1 cellular context compared by ENCODE assay signal in the genomic region with DNA sequence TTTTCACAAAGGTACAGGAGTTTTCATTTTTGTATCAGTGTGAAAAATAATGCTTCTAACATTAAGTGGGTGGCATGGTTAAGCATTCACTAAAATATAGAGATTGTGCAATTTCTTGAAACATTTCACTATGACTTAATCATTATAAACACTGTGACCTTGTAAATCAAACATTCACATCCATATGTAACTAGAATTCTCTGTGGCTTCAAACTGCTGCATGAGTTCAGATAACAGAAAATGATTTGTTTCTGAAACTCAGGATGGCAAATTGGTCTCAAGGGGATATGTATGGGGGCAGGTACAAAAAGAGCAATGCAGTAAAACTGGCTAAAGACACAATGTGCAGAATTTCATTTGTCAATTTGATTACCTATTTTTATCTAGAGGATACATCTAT.
A peak's percentile ranks its signal among the peaks of the same experiment; 100 is the strongest.
TF ChIP-seq lines count a peak whose summit lies in the region.

No MANE protein-coding gene starts in this region.

TF ChIP-seq in HEK293, 187 proteins besides CTCF, POLR2A, EP300 and RAD21 (continued from another document):
- TF ChIP-seq, protein P1, sequence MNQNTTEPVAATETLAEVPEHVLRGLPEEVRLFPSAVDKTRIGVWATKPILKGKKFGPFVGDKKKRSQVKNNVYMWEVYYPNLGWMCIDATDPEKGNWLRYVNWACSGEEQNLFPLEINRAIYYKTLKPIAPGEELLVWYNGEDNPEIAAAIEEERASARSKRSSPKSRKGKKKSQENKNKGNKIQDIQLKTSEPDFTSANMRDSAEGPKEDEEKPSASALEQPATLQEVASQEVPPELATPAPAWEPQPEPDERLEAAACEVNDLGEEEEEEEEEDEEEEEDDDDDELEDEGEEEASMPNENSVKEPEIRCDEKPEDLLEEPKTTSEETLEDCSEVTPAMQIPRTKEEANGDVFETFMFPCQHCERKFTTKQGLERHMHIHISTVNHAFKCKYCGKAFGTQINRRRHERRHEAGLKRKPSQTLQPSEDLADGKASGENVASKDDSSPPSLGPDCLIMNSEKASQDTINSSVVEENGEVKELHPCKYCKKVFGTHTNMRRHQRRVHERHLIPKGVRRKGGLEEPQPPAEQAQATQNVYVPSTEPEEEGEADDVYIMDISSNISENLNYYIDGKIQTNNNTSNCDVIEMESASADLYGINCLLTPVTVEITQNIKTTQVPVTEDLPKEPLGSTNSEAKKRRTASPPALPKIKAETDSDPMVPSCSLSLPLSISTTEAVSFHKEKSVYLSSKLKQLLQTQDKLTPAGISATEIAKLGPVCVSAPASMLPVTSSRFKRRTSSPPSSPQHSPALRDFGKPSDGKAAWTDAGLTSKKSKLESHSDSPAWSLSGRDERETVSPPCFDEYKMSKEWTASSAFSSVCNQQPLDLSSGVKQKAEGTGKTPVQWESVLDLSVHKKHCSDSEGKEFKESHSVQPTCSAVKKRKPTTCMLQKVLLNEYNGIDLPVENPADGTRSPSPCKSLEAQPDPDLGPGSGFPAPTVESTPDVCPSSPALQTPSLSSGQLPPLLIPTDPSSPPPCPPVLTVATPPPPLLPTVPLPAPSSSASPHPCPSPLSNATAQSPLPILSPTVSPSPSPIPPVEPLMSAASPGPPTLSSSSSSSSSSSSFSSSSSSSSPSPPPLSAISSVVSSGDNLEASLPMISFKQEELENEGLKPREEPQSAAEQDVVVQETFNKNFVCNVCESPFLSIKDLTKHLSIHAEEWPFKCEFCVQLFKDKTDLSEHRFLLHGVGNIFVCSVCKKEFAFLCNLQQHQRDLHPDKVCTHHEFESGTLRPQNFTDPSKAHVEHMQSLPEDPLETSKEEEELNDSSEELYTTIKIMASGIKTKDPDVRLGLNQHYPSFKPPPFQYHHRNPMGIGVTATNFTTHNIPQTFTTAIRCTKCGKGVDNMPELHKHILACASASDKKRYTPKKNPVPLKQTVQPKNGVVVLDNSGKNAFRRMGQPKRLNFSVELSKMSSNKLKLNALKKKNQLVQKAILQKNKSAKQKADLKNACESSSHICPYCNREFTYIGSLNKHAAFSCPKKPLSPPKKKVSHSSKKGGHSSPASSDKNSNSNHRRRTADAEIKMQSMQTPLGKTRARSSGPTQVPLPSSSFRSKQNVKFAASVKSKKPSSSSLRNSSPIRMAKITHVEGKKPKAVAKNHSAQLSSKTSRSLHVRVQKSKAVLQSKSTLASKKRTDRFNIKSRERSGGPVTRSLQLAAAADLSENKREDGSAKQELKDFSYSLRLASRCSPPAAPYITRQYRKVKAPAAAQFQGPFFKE (tag by site-specific recombination; IDR thresholded peaks at IDR 0.05; ENCODE audit: borderline replicate concordance) = no peak
- TF ChIP-seq GLIS1 (tag by site-specific recombination; IDR thresholded peaks at IDR 0.05) (no peak), ZFP3 (tag by site-specific recombination; IDR thresholded peaks at IDR 0.05; ENCODE audit: low read depth) (no peak), ZNF555 (tag by site-specific recombination; conservative IDR thresholded peaks at IDR 0.05) (no peak), ZBTB17 (tag by site-specific recombination; IDR thresholded peaks at IDR 0.05) (0 out of 2 replicates have a peak, but pooled peaks have one; percentile 30)
- TF ChIP-seq, protein P2, sequence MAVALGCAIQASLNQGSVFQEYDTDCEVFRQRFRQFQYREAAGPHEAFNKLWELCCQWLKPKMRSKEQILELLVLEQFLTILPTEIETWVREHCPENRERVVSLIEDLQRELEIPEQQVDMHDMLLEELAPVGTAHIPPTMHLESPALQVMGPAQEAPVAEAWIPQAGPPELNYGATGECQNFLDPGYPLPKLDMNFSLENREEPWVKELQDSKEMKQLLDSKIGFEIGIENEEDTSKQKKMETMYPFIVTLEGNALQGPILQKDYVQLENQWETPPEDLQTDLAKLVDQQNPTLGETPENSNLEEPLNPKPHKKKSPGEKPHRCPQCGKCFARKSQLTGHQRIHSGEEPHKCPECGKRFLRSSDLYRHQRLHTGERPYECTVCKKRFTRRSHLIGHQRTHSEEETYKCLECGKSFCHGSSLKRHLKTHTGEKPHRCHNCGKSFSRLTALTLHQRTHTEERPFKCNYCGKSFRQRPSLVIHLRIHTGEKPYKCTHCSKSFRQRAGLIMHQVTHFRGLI (tag by site-specific recombination; IDR thresholded peaks at IDR 0.05) = no peak
- TF ChIP-seq, protein P3, sequence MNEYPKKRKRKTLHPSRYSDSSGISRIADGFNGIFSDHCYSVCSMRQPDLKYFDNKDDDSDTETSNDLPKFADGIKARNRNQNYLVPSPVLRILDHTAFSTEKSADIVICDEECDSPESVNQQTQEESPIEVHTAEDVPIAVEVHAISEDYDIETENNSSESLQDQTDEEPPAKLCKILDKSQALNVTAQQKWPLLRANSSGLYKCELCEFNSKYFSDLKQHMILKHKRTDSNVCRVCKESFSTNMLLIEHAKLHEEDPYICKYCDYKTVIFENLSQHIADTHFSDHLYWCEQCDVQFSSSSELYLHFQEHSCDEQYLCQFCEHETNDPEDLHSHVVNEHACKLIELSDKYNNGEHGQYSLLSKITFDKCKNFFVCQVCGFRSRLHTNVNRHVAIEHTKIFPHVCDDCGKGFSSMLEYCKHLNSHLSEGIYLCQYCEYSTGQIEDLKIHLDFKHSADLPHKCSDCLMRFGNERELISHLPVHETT (tag by site-specific recombination; IDR thresholded peaks at IDR 0.05) = no peak
